8 cellular contexts compared by ENCODE assay signal in genomic region chr6:30613251-30614043, GRCh38. TPM values are rescaled to one million over a fixed set of nuclear protein-coding genes. Genes with fewer than 3 reads are reported as not detected.
DNase-seq lines count a peak whose midpoint lies in the region; ATAC-seq and TF ChIP-seq lines count a peak whose summit lies in the region.

No MANE protein-coding gene starts in this region.

- no peak for TF ChIP-seq CTCF in tibial artery (IDR thresholded peaks at IDR 0.05)

- peaks cover 23 to 25% (median 24%) of the 10 kb centered on the region in 3 donors for H3K36me3 ChIP-seq in tibial artery

- H3K4me3 Mint-ChIP-seq in activated T-cell treated with anti-CD3 and anti-CD28 coated beads, Interleukin-2, amount 50 U/mL, for 72 hours, result peak overlapping the region; percentile 97 to 98

- H3K27me3 ChIP-seq in tibial artery, result no peaks in the 10 kb centered on the region

- no peaks in the 10 kb centered on the region for H3K9me3 Mint-ChIP-seq in activated T-cell treated with anti-CD3 and anti-CD28 coated beads, Interleukin-2, amount 50 U/mL, for 72 hours
- no peaks in the 10 kb centered on the region for H3K9me3 Mint-ChIP-seq in activated naive CD4-positive, alpha-beta T cell treated with anti-CD3 and anti-CD28 coated beads, Interleukin-2, amount 50 U/mL, for 72 hours

- H3K4me1 ChIP-seq in tibial artery, result peaks cover 0 to 62% (median 38%) of the 10 kb centered on the region in 4 donors

- intact Hi-C loops in tibial artery (cut with DNase I; ENCODE audit: low total_unique reads), result no loop called here

- DNase-seq in activated T-cell treated with anti-CD3 and anti-CD28 coated beads, Interleukin-2, amount 50 U/mL, for 72 hours, result no peak
- no peak for DNase-seq in activated T-cell treated with anti-CD3 and anti-CD28 coated beads, Interleukin-2, amount 50 U/mL, for 1 hour
- DNase-seq in activated naive CD4-positive, alpha-beta T cell treated with anti-CD3 and anti-CD28 coated beads, Interleukin-2, amount 50 U/mL, for 72 hours (ENCODE audit: low spot score in 2 of 2), result no peak
- DNase-seq in kidney glomerular epithelial cell (lab: John Stamatoyannopoulos, UW), result peak; percentile 11
- peak in 1 of 2 donors; percentile 5 for DNase-seq in tibial artery
- no peak for DNase-seq in HEK293T (ENCODE audit: extremely low spot score)
- no peak for DNase-seq in islet precursor cell

- H3K27me3 Mint-ChIP-seq in activated T-cell treated with anti-CD3 and anti-CD28 coated beads, Interleukin-2, amount 50 U/mL, for 72 hours (ENCODE audit: low read depth), result no peaks in the 10 kb centered on the region

- CTCF ChIA-PET in HEK293T (lab: Yijun Ruan, JAX), result interaction anchor here (0.6 to 1.3 kb wide), 4 partner anchors 13 to 246 kb away, joined by 3 to 5 read pairs (median 4); no protein-coding TSS in a partner anchor

- peak overlapping the region; percentile 87 to 90 for H3K4me3 ChIP-seq in tibial artery

- no peaks in the 10 kb centered on the region for H3K9me3 ChIP-seq in tibial artery

- POLR2A ChIA-PET in HEK293T (lab: Yijun Ruan, JAX), result interaction anchor here (0.7 to 4.8 kb wide), 18 partner anchors 9 to 368 kb away, joined by 3 to 90 read pairs (median 5); partner anchors contain the start of genes ABCF1, ATAT1, MDC1 and PRR3

- H3K4me1 Mint-ChIP-seq in activated T-cell treated with anti-CD3 and anti-CD28 coated beads, Interleukin-2, amount 50 U/mL, for 72 hours (ENCODE audit: low read depth), result peaks cover 74% of the 10 kb centered on the region

- peak; percentile 9 to 14 for ATAC-seq in activated T-cell treated with anti-CD3 and anti-CD28 coated beads, Interleukin-2, amount 50 U/mL, for 72 hours (replicated peaks in 1 of 2)
- peak in 1 of 2 donors; percentile 39 for ATAC-seq in activated naive CD4-positive, alpha-beta T cell treated with anti-CD3 and anti-CD28 coated beads, Interleukin-2, amount 50 U/mL, for 72 hours
- ATAC-seq in HG02610 (IDR thresholded peaks at IDR 0.05; ENCODE audit: unreplicated experiment), result no peak

- peak overlapping the region; percentile 96 to 98 for H3K27ac ChIP-seq in tibial artery

- peaks cover 46 to 70% of the 10 kb centered on the region in 2 donors for H3K36me3 Mint-ChIP-seq in activated T-cell treated with anti-CD3 and anti-CD28 coated beads, Interleukin-2, amount 50 U/mL, for 72 hours (ENCODE audit: insufficient read depth in 2 of 2)
- peaks cover 70 to 72% of the 10 kb centered on the region in 2 donors for H3K36me3 Mint-ChIP-seq in activated naive CD4-positive, alpha-beta T cell treated with anti-CD3 and anti-CD28 coated beads, Interleukin-2, amount 50 U/mL, for 72 hours

- peak overlapping the region; percentile 100 for H3K27ac Mint-ChIP-seq in activated T-cell treated with anti-CD3 and anti-CD28 coated beads, Interleukin-2, amount 50 U/mL, for 72 hours
- H3K27ac Mint-ChIP-seq in activated naive CD4-positive, alpha-beta T cell treated with anti-CD3 and anti-CD28 coated beads, Interleukin-2, amount 50 U/mL, for 72 hours, result peak overlapping the region; percentile 94 to 98

TF ChIP-seq in HEK293T, 16 proteins besides CTCF, POLR2A, EP300 and RAD21:
- TF ChIP-seq CTBP1 (IDR thresholded peaks at IDR 0.05; ENCODE audit: borderline replicate concordance), result no peak
- no peak for TF ChIP-seq LEF1 (IDR thresholded peaks at IDR 0.05; ENCODE audit: borderline replicate concordance)
- no peak for TF ChIP-seq SUZ12 (IDR thresholded peaks at IDR 0.05)
- TF ChIP-seq PKNOX1 (IDR thresholded peaks at IDR 0.05), result no peak
TF ChIP-seq in HEK293T: peak in this region for 0.

RNA-seq across cellular contexts. Expression of gene PPP1R10, which starts 3.6 kb away (rescaled TPM):
- 100 to 1,000 TPM; 138 to 154 TPM for total RNA-seq in activated T-cell treated with anti-CD3 and anti-CD28 coated beads, Interleukin-2, amount 50 U/mL, for 72 hours
- total RNA-seq in activated naive CD4-positive, alpha-beta T cell treated with anti-CD3 and anti-CD28 coated beads, Interleukin-2, amount 50 U/mL, for 72 hours, result 10 to 100 TPM; 92.1 to 96.8 TPM

RNA-seq across cellular contexts. Expression of gene MRPS18B, which starts 4.2 kb away (rescaled TPM):
- total RNA-seq in activated T-cell treated with anti-CD3 and anti-CD28 coated beads, Interleukin-2, amount 50 U/mL, for 72 hours, result 100 to 1,000 TPM; 109 to 132 TPM
- total RNA-seq in activated naive CD4-positive, alpha-beta T cell treated with anti-CD3 and anti-CD28 coated beads, Interleukin-2, amount 50 U/mL, for 72 hours, result 100 to 1,000 TPM in 1 of 2 donors, 10 to 100 TPM in 1; 99.8 to 100 TPM

RNA-seq across cellular contexts. Expression of gene ATAT1, which starts 13.2 kb away (rescaled TPM):
- 10 to 100 TPM in 1 of 2 donors, 1 to 10 TPM in 1; 8.3 to 14.2 TPM for total RNA-seq in activated T-cell treated with anti-CD3 and anti-CD28 coated beads, Interleukin-2, amount 50 U/mL, for 72 hours
- 10 to 100 TPM; 14.5 to 15.1 TPM for total RNA-seq in activated naive CD4-positive, alpha-beta T cell treated with anti-CD3 and anti-CD28 coated beads, Interleukin-2, amount 50 U/mL, for 72 hours

RNA-seq across cellular contexts. Expression of gene C6orf136, which starts 33.5 kb away (rescaled TPM):
- 10 to 100 TPM; 25.8 to 36.0 TPM for total RNA-seq in activated T-cell treated with anti-CD3 and anti-CD28 coated beads, Interleukin-2, amount 50 U/mL, for 72 hours
- 10 to 100 TPM; 20.5 to 81.5 TPM for total RNA-seq in activated naive CD4-positive, alpha-beta T cell treated with anti-CD3 and anti-CD28 coated beads, Interleukin-2, amount 50 U/mL, for 72 hours

RNA-seq across cellular contexts. Expression of gene ABCF1, which starts 42.2 kb away (rescaled TPM):
- 10 to 100 TPM; 64.6 to 68.1 TPM for total RNA-seq in activated T-cell treated with anti-CD3 and anti-CD28 coated beads, Interleukin-2, amount 50 U/mL, for 72 hours
- 10 to 100 TPM; 84.7 to 91.3 TPM for total RNA-seq in activated naive CD4-positive, alpha-beta T cell treated with anti-CD3 and anti-CD28 coated beads, Interleukin-2, amount 50 U/mL, for 72 hours
